20 cellular contexts compared by ENCODE assay signal in genomic region chr2:134314656-134315377, GRCh38.
A peak's percentile ranks its signal among the peaks of the same experiment; 100 is the strongest.
DNase-seq lines count a peak whose midpoint lies in the region; TF ChIP-seq lines count a peak whose summit lies in the region.
"Had no signal": no experiment of that assay in that cellular context is flagged by ENCODE, and none has a peak within 500 bp of the region (broad histone marks: within the 10 kb centered on the region; RNA-seq: fewer than 3 reads in every experiment).

No MANE protein-coding gene starts in this region.

- no peak overlapping the region for H3K4me3 ChIP-seq in BLaER1 treated with 17β-estradiol and CSF1 and Interleukin-3, amounts not matched to agents 10 nM and 100 nM
- H3K4me3 ChIP-seq: gastrocnemius medialis, thoracic aorta had no signal

- peak overlapping the region; percentile 68 to 87 (median 80); a peak in 21 of 22 replicates for H3K4me2 ChIP-seq in BLaER1 treated with 17β-estradiol and CSF1 and Interleukin-3, amounts not matched to agents 10 nM and 100 nM

- H3K27me3 ChIP-seq in BLaER1 treated with 17β-estradiol and CSF1 and Interleukin-3, amounts not matched to agents 10 nM and 100 nM, result no peaks in the 10 kb centered on the region
- H3K27me3 ChIP-seq: gastrocnemius medialis had no signal

- peaks cover 0 to 95% (median 0%) of the 10 kb centered on the region in 11 experiments; a peak in 6 of 22 replicates for H4K20me1 ChIP-seq in BLaER1 treated with 17β-estradiol and CSF1 and Interleukin-3, amounts not matched to agents 10 nM and 100 nM

- H3K27me3 Mint-ChIP-seq in brain, result no peaks in the 10 kb centered on the region
- H3K27me3 Mint-ChIP-seq: activated CD4-positive, alpha-beta T cell treated with anti-CD3 and anti-CD28 coated beads, Interleukin-2, amount 10 ng/mL, durations not matched to agents 24 days and 14 days had no signal

- H3K4me3 Mint-ChIP-seq in brain, result no peak overlapping the region
- H3K4me3 Mint-ChIP-seq: activated CD4-positive, alpha-beta T cell treated with anti-CD3 and anti-CD28 coated beads, Interleukin-2, amount 10 ng/mL, durations not matched to agents 24 days and 14 days had no signal

- no peaks in the 10 kb centered on the region; a peak in 2 of 22 replicates for H3K9me3 ChIP-seq in BLaER1 treated with 17β-estradiol and CSF1 and Interleukin-3, amounts not matched to agents 10 nM and 100 nM (replicated peaks in 1 of 11)
- H3K9me3 ChIP-seq: Caco-2, gastrocnemius medialis, thoracic aorta had no signal

- peaks cover 50 to 100% (median 98%) of the 10 kb centered on the region in 10 experiments for H3K4me1 ChIP-seq in BLaER1 treated with 17β-estradiol and CSF1 and Interleukin-3, amounts not matched to agents 10 nM and 100 nM
- H3K4me1 ChIP-seq: Caco-2, gastrocnemius medialis had no signal

- no peak overlapping the region for H3K9ac ChIP-seq in BLaER1 treated with 17β-estradiol and CSF1 and Interleukin-3, amounts not matched to agents 10 nM and 100 nM

- peak overlapping the region in 7 of 11 experiments; percentile 3 to 67 (median 51); a peak in 6 of 22 replicates for H3K27ac ChIP-seq in BLaER1 treated with 17β-estradiol and CSF1 and Interleukin-3, amounts not matched to agents 10 nM and 100 nM
- H3K27ac ChIP-seq: gastrocnemius medialis, RWPE1, thoracic aorta had no signal

- peaks cover 0 to under 1% (median 0%) of the 10 kb centered on the region in 5 experiments for H3K9me3 Mint-ChIP-seq in brain
- H3K9me3 Mint-ChIP-seq: activated CD4-positive, alpha-beta T cell treated with anti-CD3 and anti-CD28 coated beads, Interleukin-2, amount 10 ng/mL, durations not matched to agents 24 days and 14 days had no signal

- H3K36me3 ChIP-seq in BLaER1 treated with 17β-estradiol and CSF1 and Interleukin-3, amounts not matched to agents 10 nM and 100 nM, result peaks cover 20 to 62% (median 39%) of the 10 kb centered on the region in 11 experiments
- H3K36me3 ChIP-seq: gastrocnemius medialis, thoracic aorta had no signal

- H3K27ac Mint-ChIP-seq in brain, result peak overlapping the region; percentile 30 to 91 (median 64)
- H3K27ac Mint-ChIP-seq: activated CD4-positive, alpha-beta T cell treated with anti-CD3 and anti-CD28 coated beads, Interleukin-2, amount 10 ng/mL, durations not matched to agents 24 days and 14 days had no signal

- no peak for TF ChIP-seq CTCF in brain (conservative IDR thresholded peaks at IDR 0.05)

- peaks cover 53% of the 10 kb centered on the region for H3K4me1 Mint-ChIP-seq in brain

- DNase-seq in NAMALWA (ENCODE audit: low spot score) (peak; percentile 11), myocyte (ENCODE audit: low read depth) (peak; percentile 67), inferior parietal cortex (ENCODE audit: extremely low spot score) (no peak), NCI-H1436 treated with DMSO at 0.1 percent for 48 hours (lab: John Stamatoyannopoulos, UW) (no peak)
- no peak for DNase-seq in activated effector memory CD4-positive, alpha-beta T cell treated with Interleukin-2 at 50 U/mL for 16 hours
- DNase-seq: activated CD4-positive, alpha-beta T cell treated with anti-CD3 and anti-CD28 coated beads, Interleukin-2, amount 10 ng/mL, durations not matched to agents 24 days and 14 days; activated gamma-delta T cell; amygdala; Caco-2; caudate nucleus; gastrocnemius medialis; KBM-7; left cardiac atrium; midbrain; MV-4-11; NCI-H526 treated with DMSO at 0.1 percent for 48 hours had no signal

- peaks cover 28% of the 10 kb centered on the region for H3K36me3 Mint-ChIP-seq in brain

Comparison
In these comparisons a context has a peak if more than half of its experiments do, and no peak if none do; other contexts are left out.
1. DNase-seq: peak in NAMALWA (single experiment) and myocyte (single experiment); none in activated effector memory CD4-positive, alpha-beta T cell treated with Interleukin-2 at 50 U/mL for 16 hours (single experiment), inferior parietal cortex (single experiment) and NCI-H1436 treated with DMSO at 0.1 percent for 48 hours (single experiment).